Comparison of ENCODE assay signal across 18 cellular contexts in genomic region chr2:43941359-43941758, GRCh38.
"Had no signal": no experiment of that assay in that cellular context is flagged by ENCODE, and none has a peak within 500 bp of the region (broad histone marks: within the 10 kb centered on the region; RNA-seq: fewer than 3 reads in every experiment).

No MANE protein-coding gene starts in this region.

- H3K4me3 Mint-ChIP-seq: activated CD4-positive, alpha-beta memory T cell treated with anti-CD3 and anti-CD28 coated beads, Interleukin-2, amount 10 ng/mL, durations not matched to agents 7 days and 5 days; activated naive CD4-positive, alpha-beta T cell treated with anti-CD3 and anti-CD28 coated beads, Interleukin-2, amount 10 ng/mL, durations not matched to agents 7 days and 5 days; activated T-cell treated with anti-CD3 and anti-CD28 coated beads, Interleukin-2, amount 50 U/mL, for 24 hours; endodermal cell; natural killer cell treated with Interleukin-12 subunit alpha and Interleukin-12 subunit beta and Interleukin-15 and Interleukin-18, amount 100 ng/mL, for 72 hours; WTC11 had no signal

- H3K4me1 Mint-ChIP-seq: activated naive CD4-positive, alpha-beta T cell treated with anti-CD3 and anti-CD28 coated beads, Interleukin-2, amount 10 ng/mL, durations not matched to agents 7 days and 5 days had no signal

- H3K27me3 Mint-ChIP-seq: activated CD4-positive, alpha-beta memory T cell treated with anti-CD3 and anti-CD28 coated beads, Interleukin-2, amount 10 ng/mL, durations not matched to agents 7 days and 5 days; activated naive CD4-positive, alpha-beta T cell treated with anti-CD3 and anti-CD28 coated beads, Interleukin-2, amount 10 ng/mL, durations not matched to agents 7 days and 5 days; activated T-cell treated with anti-CD3 and anti-CD28 coated beads, Interleukin-2, amount 50 U/mL, for 24 hours; natural killer cell treated with Interleukin-12 subunit alpha and Interleukin-12 subunit beta and Interleukin-15 and Interleukin-18, amount 100 ng/mL, for 72 hours had no signal

- ATAC-seq: natural killer cell treated with Interleukin-12 subunit alpha and Interleukin-12 subunit beta and Interleukin-15 and Interleukin-18, amount 100 ng/mL, for 72 hours; WTC11 had no signal

- H3K9me3 Mint-ChIP-seq: activated CD4-positive, alpha-beta memory T cell treated with anti-CD3 and anti-CD28 coated beads, Interleukin-2, amount 10 ng/mL, durations not matched to agents 7 days and 5 days; activated naive CD4-positive, alpha-beta T cell treated with anti-CD3 and anti-CD28 coated beads, Interleukin-2, amount 10 ng/mL, durations not matched to agents 7 days and 5 days; activated T-cell treated with anti-CD3 and anti-CD28 coated beads, Interleukin-2, amount 50 U/mL, for 24 hours; endodermal cell; natural killer cell treated with Interleukin-12 subunit alpha and Interleukin-12 subunit beta and Interleukin-15 and Interleukin-18, amount 100 ng/mL, for 72 hours; WTC11 had no signal

- H3K4me3 ChIP-seq: ascending aorta, right atrium auricular region, skin epidermis, tibial nerve, uterus had no signal

- FAIRE-seq: bronchial epithelial cell had no signal

- DNase-seq: activated CD4-positive, alpha-beta memory T cell treated with anti-CD3 and anti-CD28 coated beads, Interleukin-2, amount 10 ng/mL, durations not matched to agents 7 days and 5 days; activated CD4-positive, alpha-beta T cell treated with anti-CD3 and anti-CD28 coated beads for 4 hours; activated naive CD4-positive, alpha-beta T cell treated with anti-CD3 and anti-CD28 coated beads, Interleukin-2, amount 10 ng/mL, durations not matched to agents 7 days and 5 days; activated T-cell treated with anti-CD3 and anti-CD28 coated beads, Interleukin-2, amount 50 U/mL, for 24 hours; endodermal cell; nucleus accumbens; stimulated activated CD4-positive, alpha-beta T cell treated with anti-CD3 and anti-CD28 coated beads, Interleukin-15, amount 100 ng/mL, for 24 hours; stimulated activated CD4-positive, alpha-beta T cell treated with anti-CD3 and anti-CD28 coated beads, Interleukin-4, amount 100 ng/mL, for 24 hours; stimulated activated naive CD4-positive, alpha-beta T cell; uterus had no signal

- H3K27ac Mint-ChIP-seq: activated CD4-positive, alpha-beta memory T cell treated with anti-CD3 and anti-CD28 coated beads, Interleukin-2, amount 10 ng/mL, durations not matched to agents 7 days and 5 days; activated naive CD4-positive, alpha-beta T cell treated with anti-CD3 and anti-CD28 coated beads, Interleukin-2, amount 10 ng/mL, durations not matched to agents 7 days and 5 days; activated T-cell treated with anti-CD3 and anti-CD28 coated beads, Interleukin-2, amount 50 U/mL, for 24 hours; natural killer cell treated with Interleukin-12 subunit alpha and Interleukin-12 subunit beta and Interleukin-15 and Interleukin-18, amount 100 ng/mL, for 72 hours; progenitor cell of endocrine pancreas; WTC11 had no signal
